22 cellular contexts compared by ENCODE assay signal in genomic region chr3:46374755-46375154, GRCh38. TPM values are rescaled to one million over a fixed set of nuclear protein-coding genes. Genes with fewer than 3 reads are reported as not detected.
DNase-seq lines count a peak whose midpoint lies in the region; ATAC-seq, FAIRE-seq and TF ChIP-seq lines count a peak whose summit lies in the region.
"Had no signal": no experiment of that assay in that cellular context is flagged by ENCODE, and none has a peak within 500 bp of the region (broad histone marks: within the 10 kb centered on the region; RNA-seq: fewer than 3 reads in every experiment).

No MANE protein-coding gene starts in this region.

- H3K27me3 ChIP-seq in HepG2 (ENCODE audit: control insufficient read depth in 1 of 2, insufficient read depth in 2 of 2, low read length in 2 of 2) (peaks cover 2 to 9% of the 10 kb centered on the region in 2 experiments; a peak in 3 of 5 replicates), right lobe of liver (no peaks in the 10 kb centered on the region)
- H3K27me3 ChIP-seq in naive thymus-derived CD4-positive, alpha-beta T cell (ENCODE audit: control insufficient read depth in 2 of 2, insufficient read depth in 2 of 2, low read length in 2 of 2): no peaks in the 10 kb centered on the region
- H3K27me3 ChIP-seq: SJCRH30 had no signal

- H3K9me3 ChIP-seq in HepG2 (ENCODE audit: low read length): no peaks in the 10 kb centered on the region
- H3K9me3 ChIP-seq in right lobe of liver: no peaks in the 10 kb centered on the region
- H3K9me3 ChIP-seq in KOPT-K1 (ENCODE audit: insufficient read depth, low read length, poor library complexity, severe bottlenecking): no peaks in the 10 kb centered on the region
- H3K9me3 ChIP-seq in naive thymus-derived CD4-positive, alpha-beta T cell (ENCODE audit: control insufficient read depth in 2 of 3, low read length in 3 of 3): no peaks in the 10 kb centered on the region
- H3K9me3 ChIP-seq: SJCRH30 had no signal

- peaks cover 66% of the 10 kb centered on the region for H3K4me1 Mint-ChIP-seq in central memory CD8-positive, alpha-beta T cell
- peaks cover 7% of the 10 kb centered on the region for H3K4me1 Mint-ChIP-seq in endothelial cell (ENCODE audit: unreplicated experiment)
- peaks cover 13 to 57% (median 36%) of the 10 kb centered on the region in 7 donors for H3K4me1 Mint-ChIP-seq in naive thymus-derived CD4-positive, alpha-beta T cell

- peak overlapping the region; percentile 85 for H3K27ac Mint-ChIP-seq in central memory CD8-positive, alpha-beta T cell (ENCODE audit: low read depth)
- H3K27ac Mint-ChIP-seq in endothelial cell (ENCODE audit: unreplicated experiment): no peak overlapping the region
- H3K27ac Mint-ChIP-seq in naive thymus-derived CD4-positive, alpha-beta T cell: peak overlapping the region in 3 of 9 donors; percentile 7 to 35 (median 12)
- H3K27ac Mint-ChIP-seq: B cell; CD4-positive, alpha-beta T cell had no signal

- TF ChIP-seq POLR2A in HepG2 (IDR thresholded peaks at IDR 0.05; ENCODE audit: insufficient read depth in 1 of 2, low read depth in 2 of 2, low read length in 2 of 2) (no peak), right lobe of liver (IDR thresholded peaks at IDR 0.05) (no peak)

- ATAC-seq in HepG2 (no peak), right lobe of liver (no peak)
- ATAC-seq in central memory CD8-positive, alpha-beta T cell (replicated peaks; ENCODE audit: extremely low read depth, poor library complexity, severe bottlenecking): no peak
- ATAC-seq in naive thymus-derived CD4-positive, alpha-beta T cell: no peak
- ATAC-seq: GM12878 had no signal

- no peak overlapping the region for H3K4me3 ChIP-seq in HepG2 (replicated peaks in 1 of 3; ENCODE audit: insufficient read depth in 1 of 3, low read depth in 2 of 3, low read length in 3 of 3)
- no peak overlapping the region for H3K4me3 ChIP-seq in right lobe of liver
- H3K4me3 ChIP-seq in naive thymus-derived CD4-positive, alpha-beta T cell (ENCODE audit: low read length): no peak overlapping the region
- H3K4me3 ChIP-seq: GM12878, GM23248, SJCRH30 had no signal

- H3K4me1 ChIP-seq in HepG2 (ENCODE audit: insufficient read depth, low read length) (no peaks in the 10 kb centered on the region), right lobe of liver (no peaks in the 10 kb centered on the region)
- H3K4me1 ChIP-seq in naive thymus-derived CD4-positive, alpha-beta T cell (ENCODE audit: control insufficient read depth in 2 of 2, insufficient read depth in 2 of 2, low read length in 2 of 2): peaks cover 11 to 44% of the 10 kb centered on the region in 2 donors
- H3K4me1 ChIP-seq: SJCRH30 had no signal

- intact Hi-C loops in HepG2 (cut with micrococcal nuclease; ENCODE audit: unreplicated experiment) (no loop called here), right lobe of liver (cut with DNase I) (no loop called here), posterior vena cava (cut with DNase I) (loop anchor here in 1 of 2 donors (5.0 kb wide), 1 partner anchor 1157 kb away; no protein-coding TSS in a partner anchor)
- intact Hi-C loops in naive thymus-derived CD4-positive, alpha-beta T cell (cut with micrococcal nuclease): loop anchor here (5.0 to 10.0 kb wide), 5 partner anchors 77 to 690 kb away; partner anchors contain the start of gene SACM1L (in 1 of the 2)

- H3K4me2 ChIP-seq in HepG2 (ENCODE audit: low read depth, low read length): no peak overlapping the region

- H3K4me3 Mint-ChIP-seq in central memory CD8-positive, alpha-beta T cell: peak overlapping the region; percentile 81
- H3K4me3 Mint-ChIP-seq in endothelial cell (ENCODE audit: unreplicated experiment): no peak overlapping the region
- H3K4me3 Mint-ChIP-seq in naive thymus-derived CD4-positive, alpha-beta T cell: peak overlapping the region in 1 of 10 donors; percentile 34
- H3K4me3 Mint-ChIP-seq: B cell had no signal

- in situ Hi-C loops in HepG2 (cut with HindIII; ENCODE audit: extremely low pct_ligation_motif_present, low pct_unique_long_range_greater_than_20kb): no loop called here

- DNase-seq in HepG2 (ENCODE audit: low spot score) (no peak), right lobe of liver (no peak), urothelium cell line (ENCODE audit: low spot score) (no peak), endothelial cell (ENCODE audit: low spot score) (no peak), posterior vena cava (ENCODE audit: low spot score) (no peak)
- DNase-seq in central memory CD8-positive, alpha-beta T cell (ENCODE audit: low spot score in 2 of 2): no peak
- no peak for DNase-seq in naive thymus-derived CD4-positive, alpha-beta T cell
- DNase-seq: CD4-positive, alpha-beta T cell; GDM1; GM23248; KBM-7; NCI-H1436; NCI-H2081; NCI-H774; SJCRH30 had no signal

- TF ChIP-seq RAD21 in HepG2 (CRISPR knock-in tag; IDR thresholded peaks at IDR 0.05): no peak

- H3K9ac ChIP-seq in HepG2 (ENCODE audit: insufficient read depth, low read depth, low read length): no peak overlapping the region
- H3K9ac ChIP-seq: GM23248 had no signal

- no peak for TF ChIP-seq CTCF in HepG2 (CRISPR knock-in tag; IDR thresholded peaks at IDR 0.05)
- TF ChIP-seq CTCF in right lobe of liver (IDR thresholded peaks at IDR 0.05): no peak
- TF ChIP-seq CTCF in endothelial cell (IDR thresholded peaks at IDR 0.05; ENCODE audit: unreplicated experiment): no peak

- peaks cover 36% of the 10 kb centered on the region for H3K36me3 Mint-ChIP-seq in central memory CD8-positive, alpha-beta T cell (ENCODE audit: insufficient read depth)
- H3K36me3 Mint-ChIP-seq in endothelial cell (ENCODE audit: low read depth, unreplicated experiment): no peaks in the 10 kb centered on the region
- H3K36me3 Mint-ChIP-seq in naive thymus-derived CD4-positive, alpha-beta T cell: peaks cover 0 to 17% (median 0%) of the 10 kb centered on the region in 5 donors

- TF ChIP-seq EP300 in HepG2 (IDR thresholded peaks at IDR 0.05; ENCODE audit: low read depth in 2 of 2, low read length in 2 of 2) (no peak), HepG2 (CRISPR knock-in tag; IDR thresholded peaks at IDR 0.05; ENCODE audit: borderline replicate concordance) (no peak)

- no peak overlapping the region for H3K27ac ChIP-seq in HepG2 (ENCODE audit: extremely low read length, insufficient read depth, low read length)
- H3K27ac ChIP-seq in right lobe of liver: no peak overlapping the region
- H3K27ac ChIP-seq in KOPT-K1 (ENCODE audit: low read depth, low read length, poor library complexity, severe bottlenecking): peak overlapping the region; percentile 54
- H3K27ac ChIP-seq in naive thymus-derived CD4-positive, alpha-beta T cell (ENCODE audit: low read depth, low read length): no peak overlapping the region
- H3K27ac ChIP-seq: GM23248, SJCRH30 had no signal

- no peaks in the 10 kb centered on the region for H3K36me3 ChIP-seq in HepG2 (replicated peaks in 1 of 2; ENCODE audit: control insufficient read depth in 1 of 2, insufficient read depth in 2 of 2, low read length in 2 of 2)
- H3K36me3 ChIP-seq in right lobe of liver: no peaks in the 10 kb centered on the region
- no peaks in the 10 kb centered on the region for H3K36me3 ChIP-seq in KOPT-K1 (ENCODE audit: insufficient read depth, low read length)
- H3K36me3 ChIP-seq in naive thymus-derived CD4-positive, alpha-beta T cell (ENCODE audit: control insufficient read depth in 2 of 3, insufficient read depth in 3 of 3, low read length in 3 of 3): no peaks in the 10 kb centered on the region
- H3K36me3 ChIP-seq: SJCRH30 had no signal

- H4K20me1 ChIP-seq in HepG2 (ENCODE audit: insufficient read depth, low read length): no peaks in the 10 kb centered on the region

- H3K9me3 Mint-ChIP-seq in central memory CD8-positive, alpha-beta T cell: no peaks in the 10 kb centered on the region
- no peaks in the 10 kb centered on the region for H3K9me3 Mint-ChIP-seq in endothelial cell (ENCODE audit: unreplicated experiment)
- no peaks in the 10 kb centered on the region for H3K9me3 Mint-ChIP-seq in naive thymus-derived CD4-positive, alpha-beta T cell
- H3K9me3 Mint-ChIP-seq: CD4-positive, alpha-beta T cell had no signal

- POLR2A ChIA-PET in HepG2 (lab: Yijun Ruan, JAX): no interaction called here
- POLR2A ChIA-PET in naive thymus-derived CD4-positive, alpha-beta T cell (lab: Charles Lee): no interaction called here

- no TSS peak for BruUV-seq in HepG2 (replicated peaks; lab: Mats Ljungman, UMichigan)

- CTCF ChIA-PET in HepG2 (lab: Yijun Ruan, JAX; ENCODE audit: low intra/inter-chr PET ratio, low total read pairs): no interaction called here
- CTCF ChIA-PET in naive thymus-derived CD4-positive, alpha-beta T cell (lab: Charles Lee): interaction anchor here (0.7 to 1.3 kb wide), 4 partner anchors 98 to 295 kb away, joined by 3 to 5 read pairs (median 4); no protein-coding TSS in a partner anchor

- 17% methylated on average over 3 of the region's 3 CpGs for WGBS in HepG2 (ENCODE audit: low lambda C conversion rate)
- WGBS in right lobe of liver (ENCODE audit: insufficient coverage, low coverage, low lambda C conversion rate, missing lambda C conversion rate): 58% methylated on average over 3 of the region's 3 CpGs

- H3K79me2 ChIP-seq in HepG2 (ENCODE audit: insufficient read depth, low read length): no peaks in the 10 kb centered on the region

- H3K27me3 Mint-ChIP-seq in central memory CD8-positive, alpha-beta T cell: no peaks in the 10 kb centered on the region
- no peaks in the 10 kb centered on the region for H3K27me3 Mint-ChIP-seq in endothelial cell (ENCODE audit: unreplicated experiment)
- H3K27me3 Mint-ChIP-seq in naive thymus-derived CD4-positive, alpha-beta T cell: peaks cover 0 to 31% (median 0%) of the 10 kb centered on the region in 5 donors
- H3K27me3 Mint-ChIP-seq: CD4-positive, alpha-beta T cell had no signal

- FAIRE-seq in HepG2 (lab: Jason Lieb, UNC) (no peak), urothelium cell line (lab: Jason Lieb, UNC) (peak; percentile 88)
- FAIRE-seq: GM12878, GM18507 had no signal

- no peak overlapping the region for H2AFZ ChIP-seq in HepG2 (ENCODE audit: low read length)
- H2AFZ ChIP-seq: GM23248 had no signal

RNA-seq across cellular contexts. Expression of gene CCR5, which starts 4.0 kb away (rescaled TPM):
- total RNA-seq in HepG2 (2016; rRNA removed; fragmentation: Illumina TruSeq; extraction: Trizol) (not detected in 2 replicates), right lobe of liver (1 to 10 TPM in 2 of 6 experiments, under 1 TPM in 4; 0.22 to 2.0 (median 0.43) TPM), endothelial cell (ENCODE audit: unreplicated experiment) (not detected), posterior vena cava (1 to 10 TPM; 1.9 to 2.1 TPM)
- total RNA-seq in HepG2 (2016; cell fraction: cytosol; rRNA removed; fragmentation: Illumina TruSeq; extraction: Trizol; ENCODE audit: low read depth): not detected in 2 replicates
- total RNA-seq in HepG2 (2016; cell fraction: insoluble cytoplasmic fraction; rRNA removed; fragmentation: Illumina TruSeq; extraction: Trizol): not detected in 2 replicates
- not detected in 2 replicates for total RNA-seq in HepG2 (2016; cell fraction: membrane; rRNA removed; fragmentation: Illumina TruSeq; extraction: Trizol)
- total RNA-seq in HepG2 (2016; cell fraction: nucleus; rRNA removed; fragmentation: Illumina TruSeq; extraction: Trizol): not detected in 2 replicates
- not detected in 2 replicates for polyA plus RNA-seq in HepG2 (2011; rRNA removed)
- polyA plus RNA-seq in HepG2 (2011; cell fraction: cytosol; rRNA removed): not detected in 2 replicates
- not detected in 2 replicates for polyA plus RNA-seq in HepG2 (2011; cell fraction: nucleus; rRNA removed)
- not detected in 2 replicates for polyA plus RNA-seq in HepG2 (2012)
- not detected in 2 replicates for polyA plus RNA-seq in HepG2 (2016; cell fraction: cytosol; fragmentation: Illumina TruSeq; extraction: Trizol; ENCODE audit: low read depth)
- not detected in 2 replicates for polyA plus RNA-seq in HepG2 (2016; cell fraction: insoluble cytoplasmic fraction; fragmentation: Illumina TruSeq; extraction: Trizol; ENCODE audit: low read depth)
- not detected in 2 replicates for polyA plus RNA-seq in HepG2 (2016; cell fraction: membrane; fragmentation: Illumina TruSeq; extraction: Trizol; ENCODE audit: low read depth)
- not detected in 2 replicates for polyA plus RNA-seq in HepG2 (2016; cell fraction: nucleus; fragmentation: Illumina TruSeq; extraction: Trizol; ENCODE audit: insufficient read depth, low read depth)
- not detected in 2 replicates for polyA minus RNA-seq in HepG2 (2011; rRNA and poly(A)+ RNA removed; ENCODE audit: low replicate concordance)
- not detected in 2 replicates for polyA minus RNA-seq in HepG2 (2011; cell fraction: cytosol; rRNA and poly(A)+ RNA removed)
- polyA minus RNA-seq in HepG2 (2011; cell fraction: nucleus; rRNA and poly(A)+ RNA removed): not detected in 2 replicates
- 10 to 100 TPM in 1 of 5 experiments, 1 to 10 TPM in 1, under 1 TPM in 3; 0.66 to 22.5 (median 0.95) TPM for total RNA-seq in naive thymus-derived CD4-positive, alpha-beta T cell
- not detected for polyA plus RNA-seq in naive thymus-derived CD4-positive, alpha-beta T cell
- total RNA-seq: GM23248, M059J, NCI-H460, SJCRH30 had no signal
- polyA plus RNA-seq: AG04450, GM23248 had no signal

RNA-seq across cellular contexts. Expression of gene CCR2, which starts 20.8 kb away (rescaled TPM):
- not detected in 2 replicates for total RNA-seq in HepG2 (2016; rRNA removed; fragmentation: Illumina TruSeq; extraction: Trizol)
- total RNA-seq in HepG2 (2016; cell fraction: cytosol; rRNA removed; fragmentation: Illumina TruSeq; extraction: Trizol; ENCODE audit: low read depth): not detected in 2 replicates
- total RNA-seq in HepG2 (2016; cell fraction: insoluble cytoplasmic fraction; rRNA removed; fragmentation: Illumina TruSeq; extraction: Trizol): not detected in 2 replicates
- not detected in 2 replicates for total RNA-seq in HepG2 (2016; cell fraction: membrane; rRNA removed; fragmentation: Illumina TruSeq; extraction: Trizol)
- not detected in 2 replicates for total RNA-seq in HepG2 (2016; cell fraction: nucleus; rRNA removed; fragmentation: Illumina TruSeq; extraction: Trizol)
- not detected in 2 replicates for polyA plus RNA-seq in HepG2 (2011; rRNA removed)
- not detected in 2 replicates for polyA plus RNA-seq in HepG2 (2011; cell fraction: cytosol; rRNA removed)
- polyA plus RNA-seq in HepG2 (2011; cell fraction: nucleus; rRNA removed): not detected in 2 replicates
- not detected in 2 replicates for polyA plus RNA-seq in HepG2 (2012)
- not detected in 2 replicates for polyA plus RNA-seq in HepG2 (2016; cell fraction: cytosol; fragmentation: Illumina TruSeq; extraction: Trizol; ENCODE audit: low read depth)
- polyA plus RNA-seq in HepG2 (2016; cell fraction: insoluble cytoplasmic fraction; fragmentation: Illumina TruSeq; extraction: Trizol; ENCODE audit: low read depth): not detected in 2 replicates
- polyA plus RNA-seq in HepG2 (2016; cell fraction: membrane; fragmentation: Illumina TruSeq; extraction: Trizol; ENCODE audit: low read depth): not detected in 2 replicates
- polyA plus RNA-seq in HepG2 (2016; cell fraction: nucleus; fragmentation: Illumina TruSeq; extraction: Trizol; ENCODE audit: insufficient read depth, low read depth): not detected in 2 replicates
- not detected in 2 replicates for polyA minus RNA-seq in HepG2 (2011; rRNA and poly(A)+ RNA removed; ENCODE audit: low replicate concordance)
- not detected in 2 replicates for polyA minus RNA-seq in HepG2 (2011; cell fraction: cytosol; rRNA and poly(A)+ RNA removed)
- not detected in 2 replicates for polyA minus RNA-seq in HepG2 (2011; cell fraction: nucleus; rRNA and poly(A)+ RNA removed)
- 1 to 10 TPM in 3 of 6 experiments, under 1 TPM in 3; 0.66 to 1.5 (median 0.92) TPM for total RNA-seq in right lobe of liver
- not detected for total RNA-seq in endothelial cell (ENCODE audit: unreplicated experiment)
- 10 to 100 TPM in 2 of 5 experiments, 1 to 10 TPM in 1, under 1 TPM in 2; 0.41 to 34.9 (median 2.0) TPM for total RNA-seq in naive thymus-derived CD4-positive, alpha-beta T cell
- polyA plus RNA-seq in naive thymus-derived CD4-positive, alpha-beta T cell: under 1 TPM in 1 of 2 donors, not detected in 1; 0.13 TPM
- 1 to 10 TPM; 1.7 to 2.5 TPM for total RNA-seq in posterior vena cava
- total RNA-seq: GM23248, NCI-H460, SJCRH30 had no signal
- polyA plus RNA-seq: AG04450, GM23248 had no signal

RNA-seq across cellular contexts. Expression of gene CCRL2, which starts 32.3 kb away (rescaled TPM):
- total RNA-seq in HepG2 (2016; rRNA removed; fragmentation: Illumina TruSeq; extraction: Trizol) (not detected in 2 replicates), right lobe of liver (1 to 10 TPM in 3 of 6 experiments, under 1 TPM in 3; 0.30 to 2.8 (median 1.3) TPM), endothelial cell (ENCODE audit: unreplicated experiment) (1.4 TPM), posterior vena cava (1 to 10 TPM; 2.0 to 2.4 TPM)
- total RNA-seq in HepG2 (2016; cell fraction: cytosol; rRNA removed; fragmentation: Illumina TruSeq; extraction: Trizol; ENCODE audit: low read depth): not detected in 2 replicates
- total RNA-seq in HepG2 (2016; cell fraction: insoluble cytoplasmic fraction; rRNA removed; fragmentation: Illumina TruSeq; extraction: Trizol): not detected in 2 replicates
- not detected in 2 replicates for total RNA-seq in HepG2 (2016; cell fraction: membrane; rRNA removed; fragmentation: Illumina TruSeq; extraction: Trizol)
- total RNA-seq in HepG2 (2016; cell fraction: nucleus; rRNA removed; fragmentation: Illumina TruSeq; extraction: Trizol): not detected in 2 replicates
- polyA plus RNA-seq in HepG2 (2011; rRNA removed): not detected in 2 replicates
- polyA plus RNA-seq in HepG2 (2011; cell fraction: cytosol; rRNA removed): not detected in 2 replicates
- not detected in 2 replicates for polyA plus RNA-seq in HepG2 (2011; cell fraction: nucleus; rRNA removed)
- polyA plus RNA-seq in HepG2 (2012): not detected in 2 replicates
- polyA plus RNA-seq in HepG2 (2016; cell fraction: cytosol; fragmentation: Illumina TruSeq; extraction: Trizol; ENCODE audit: low read depth): not detected in 2 replicates
- polyA plus RNA-seq in HepG2 (2016; cell fraction: insoluble cytoplasmic fraction; fragmentation: Illumina TruSeq; extraction: Trizol; ENCODE audit: low read depth): not detected in 2 replicates
- not detected in 2 replicates for polyA plus RNA-seq in HepG2 (2016; cell fraction: membrane; fragmentation: Illumina TruSeq; extraction: Trizol; ENCODE audit: low read depth)
- not detected in 2 replicates for polyA plus RNA-seq in HepG2 (2016; cell fraction: nucleus; fragmentation: Illumina TruSeq; extraction: Trizol; ENCODE audit: insufficient read depth, low read depth)
- 1.0 and 3.6 TPM in 2 replicates for polyA minus RNA-seq in HepG2 (2011; rRNA and poly(A)+ RNA removed; ENCODE audit: low replicate concordance)
- not detected in 2 replicates for polyA minus RNA-seq in HepG2 (2011; cell fraction: cytosol; rRNA and poly(A)+ RNA removed)
- polyA minus RNA-seq in HepG2 (2011; cell fraction: nucleus; rRNA and poly(A)+ RNA removed): not detected in 2 replicates
- 10 to 100 TPM in 1 of 5 experiments, 1 to 10 TPM in 2, under 1 TPM in 2; 0.35 to 20.5 (median 5.0) TPM for total RNA-seq in naive thymus-derived CD4-positive, alpha-beta T cell
- polyA plus RNA-seq in naive thymus-derived CD4-positive, alpha-beta T cell: 1 to 10 TPM in 1 of 2 donors, under 1 TPM in 1; 0.34 to 1.3 TPM
- total RNA-seq: GM23248, NCI-H460, SJCRH30 had no signal
- polyA plus RNA-seq: GM23248 had no signal

Comparison
In these comparisons a context has a peak if more than half of its experiments do, and no peak if none do; other contexts are left out.
1. intact Hi-C loops: an anchor here in naive thymus-derived CD4-positive, alpha-beta T cell (5.0 to 10.0 kb wide); none called in HepG2 and right lobe of liver.